Comparison of ENCODE assay signal across 8 cellular contexts in genomic region chr3:148075829-148076716, GRCh38.
A peak's percentile ranks its signal among the peaks of the same experiment; 100 is the strongest.
DNase-seq lines count a peak whose midpoint lies in the region; ATAC-seq, FAIRE-seq and TF ChIP-seq lines count a peak whose summit lies in the region.

No MANE protein-coding gene starts in this region.

- CTCF ChIA-PET in endothelial cell of umbilical vein (lab: Charles Lee): interaction anchor here (0.6 to 4.6 kb wide), 35 partner anchors 8 to 1259 kb away, joined by 3 to 74 read pairs (median 5); no protein-coding TSS in a partner anchor

- H3K9me2 ChIP-seq in GM23248 (ENCODE audit: insufficient read depth): no peaks in the 10 kb centered on the region

- H3F3A ChIP-seq in GM23248 (ENCODE audit: insufficient read depth): 0 out of 2 replicates have a peak, but pooled peaks cover 5% of the 10 kb centered on the region

- in situ Hi-C loops in GM23248 (cut with MboI): loop anchor here (10.0 kb wide), 1 partner anchor 1251 kb away; no protein-coding TSS in a partner anchor

- H3K27me3 ChIP-seq in ACC112 (ENCODE audit: insufficient read depth, low read length) (no peaks in the 10 kb centered on the region), GM23248 (replicated peaks; ENCODE audit: insufficient read depth) (no peaks in the 10 kb centered on the region), NT2/D1 (ENCODE audit: insufficient read depth, insufficient read length) (no peaks in the 10 kb centered on the region), endothelial cell of umbilical vein (ENCODE audit: control insufficient read depth in 2 of 2, insufficient read depth in 2 of 2, low read length in 2 of 2) (no peaks in the 10 kb centered on the region)

- WGBS in GM23248 (ENCODE audit: low coverage in 1 of 2, low lambda C conversion rate in 2 of 2, missing lambda C conversion rate in 2 of 2), 2 experiments: 48 to 49% methylated on average over 5 of the region's 5 CpGs

- no peak overlapping the region for H3K4me3 Mint-ChIP-seq in osteocyte (ENCODE audit: unreplicated experiment)
- no peak overlapping the region for H3K4me3 Mint-ChIP-seq in natural killer cell treated with Interleukin-12 subunit alpha and Interleukin-12 subunit beta and Interleukin-15 and Interleukin-18, amount 100 ng/mL, for 72 hours

- POLR2A ChIA-PET in endothelial cell of umbilical vein (lab: Charles Lee): no interaction called here

- no peak for TF ChIP-seq POLR2A in endothelial cell of umbilical vein (IDR thresholded peaks at IDR 0.05; ENCODE audit: low read depth, low read length)

- H3K4me3 ChIP-seq in ACC112 (ENCODE audit: low read depth, low read length) (no peak overlapping the region), GM23248 (no peak overlapping the region), NT2/D1 (ENCODE audit: insufficient read length, low read depth) (no peak overlapping the region), endothelial cell of umbilical vein (replicated peaks in 1 of 3; ENCODE audit: insufficient read depth in 1 of 3, low read depth in 1 of 3, low read length in 3 of 3) (no peak overlapping the region)

- no peak overlapping the region for H3K27ac Mint-ChIP-seq in osteocyte (ENCODE audit: unreplicated experiment)
- no peak overlapping the region for H3K27ac Mint-ChIP-seq in natural killer cell treated with Interleukin-12 subunit alpha and Interleukin-12 subunit beta and Interleukin-15 and Interleukin-18, amount 100 ng/mL, for 72 hours

- no peak for ATAC-seq in natural killer cell treated with Interleukin-12 subunit alpha and Interleukin-12 subunit beta and Interleukin-15 and Interleukin-18, amount 100 ng/mL, for 72 hours
- no peak for ATAC-seq in HG02642 (IDR thresholded peaks at IDR 0.05; ENCODE audit: poor library complexity, unreplicated experiment)
- ATAC-seq in GM19395 (IDR thresholded peaks at IDR 0.05; ENCODE audit: unreplicated experiment): no peak

- dilution Hi-C loops in endothelial cell of umbilical vein (cut with MboI; ENCODE audit: extremely low pct_ligation_motif_present, low sequenced_read_pairs): no loop called here

- H3K27me3 Mint-ChIP-seq in osteocyte (ENCODE audit: unreplicated experiment): no peaks in the 10 kb centered on the region
- H3K27me3 Mint-ChIP-seq in natural killer cell treated with Interleukin-12 subunit alpha and Interleukin-12 subunit beta and Interleukin-15 and Interleukin-18, amount 100 ng/mL, for 72 hours: no peaks in the 10 kb centered on the region

- intact Hi-C loops in endothelial cell of umbilical vein (cut with micrococcal nuclease): loop anchor here (1.0 to 5.0 kb wide), 9 partner anchors 134 to 1435 kb away; no protein-coding TSS in a partner anchor

- no peaks in the 10 kb centered on the region for H3K36me3 ChIP-seq in ACC112 (ENCODE audit: insufficient read depth, low read length)
- H3K36me3 ChIP-seq in GM23248 (ENCODE audit: low read depth): no peaks in the 10 kb centered on the region
- H3K36me3 ChIP-seq in NT2/D1 (ENCODE audit: insufficient read depth, insufficient read length, low read length): no peaks in the 10 kb centered on the region
- H3K36me3 ChIP-seq in endothelial cell of umbilical vein (ENCODE audit: control insufficient read depth in 2 of 2, extremely low read depth in 1 of 2, insufficient read depth in 2 of 2, low read length in 2 of 2): no peaks in the 10 kb centered on the region

- H2AFZ ChIP-seq in ACC112 (ENCODE audit: low read length, unreplicated experiment) (peak overlapping the region; percentile 74), GM23248 (no peak overlapping the region), endothelial cell of umbilical vein (ENCODE audit: low read depth, low read length) (peak overlapping the region; percentile 38)

- BruUV-seq in endothelial cell of umbilical vein (replicated peaks; lab: Mats Ljungman, UMichigan): no TSS peak

- H3K9ac ChIP-seq in GM23248: no peak overlapping the region
- H3K9ac ChIP-seq in NT2/D1 (ENCODE audit: insufficient read length, low read depth): no peak overlapping the region
- H3K9ac ChIP-seq in endothelial cell of umbilical vein (replicated peaks; ENCODE audit: extremely low read depth, insufficient read depth, low read length): no peak overlapping the region

- H3K27ac ChIP-seq in ACC112 (ENCODE audit: low read depth, low read length) (no peak overlapping the region), GM23248 (no peak overlapping the region), endothelial cell of umbilical vein (ENCODE audit: insufficient read depth, low read depth, low read length) (no peak overlapping the region)

- H4K20me1 ChIP-seq in GM23248 (ENCODE audit: insufficient read depth) (no peaks in the 10 kb centered on the region), endothelial cell of umbilical vein (replicated peaks; ENCODE audit: control insufficient read depth, extremely low read depth, insufficient read depth, low read length) (no peaks in the 10 kb centered on the region)

- peaks cover 21% of the 10 kb centered on the region for H3K4me1 Mint-ChIP-seq in osteocyte (ENCODE audit: unreplicated experiment)
- H3K4me1 Mint-ChIP-seq in natural killer cell treated with Interleukin-12 subunit alpha and Interleukin-12 subunit beta and Interleukin-15 and Interleukin-18, amount 100 ng/mL, for 72 hours (ENCODE audit: low read depth in 2 of 2): no peaks in the 10 kb centered on the region

- no peaks in the 10 kb centered on the region for H3K9me3 ChIP-seq in GM23248 (ENCODE audit: low read depth)
- no peaks in the 10 kb centered on the region for H3K9me3 ChIP-seq in NT2/D1 (ENCODE audit: insufficient read depth, low read length)
- H3K9me3 ChIP-seq in endothelial cell of umbilical vein (replicated peaks; ENCODE audit: control insufficient read depth, insufficient read depth, low read length): no peaks in the 10 kb centered on the region

- H3K36me3 Mint-ChIP-seq in osteocyte (ENCODE audit: unreplicated experiment): no peaks in the 10 kb centered on the region
- no peaks in the 10 kb centered on the region for H3K36me3 Mint-ChIP-seq in natural killer cell treated with Interleukin-12 subunit alpha and Interleukin-12 subunit beta and Interleukin-15 and Interleukin-18, amount 100 ng/mL, for 72 hours

- H3K9me3 Mint-ChIP-seq in osteocyte (ENCODE audit: unreplicated experiment): no peaks in the 10 kb centered on the region
- no peaks in the 10 kb centered on the region for H3K9me3 Mint-ChIP-seq in natural killer cell treated with Interleukin-12 subunit alpha and Interleukin-12 subunit beta and Interleukin-15 and Interleukin-18, amount 100 ng/mL, for 72 hours

- H3K4me1 ChIP-seq in ACC112 (ENCODE audit: control insufficient read depth, insufficient read depth, low read length, unreplicated experiment) (peaks cover 10% of the 10 kb centered on the region), GM23248 (ENCODE audit: insufficient read depth) (peaks cover 16% of the 10 kb centered on the region), NT2/D1 (ENCODE audit: insufficient read depth, insufficient read length) (no peaks in the 10 kb centered on the region), endothelial cell of umbilical vein (ENCODE audit: control insufficient read depth, extremely low read depth, insufficient read depth, low read length) (no peaks in the 10 kb centered on the region)

- H3K79me2 ChIP-seq in ACC112 (ENCODE audit: control insufficient read depth, insufficient read depth, low read length, unreplicated experiment): no peaks in the 10 kb centered on the region
- H3K79me2 ChIP-seq in GM23248 (ENCODE audit: insufficient read depth): no peaks in the 10 kb centered on the region
- H3K79me2 ChIP-seq in endothelial cell of umbilical vein (ENCODE audit: control insufficient read depth, insufficient read depth, low read length): no peaks in the 10 kb centered on the region

- TF ChIP-seq CTCF in endothelial cell of umbilical vein (IDR thresholded peaks at IDR 0.05; ENCODE audit: extremely low read depth in 1 of 2, insufficient read depth in 1 of 2, low read depth in 1 of 2, low read length in 2 of 2) (peak; percentile 67 to 78), osteocyte (IDR thresholded peaks at IDR 0.05) (peak; percentile 93)

- no peak for FAIRE-seq in endothelial cell of umbilical vein (lab: Jason Lieb, UNC)

- H3K9me1 ChIP-seq in endothelial cell of umbilical vein (replicated peaks; ENCODE audit: control insufficient read depth, extremely low read depth, insufficient read depth, low read length): no peaks in the 10 kb centered on the region

- H3K4me2 ChIP-seq in GM23248 (ENCODE audit: unreplicated experiment) (no peak overlapping the region), endothelial cell of umbilical vein (ENCODE audit: insufficient read depth, low read length) (no peak overlapping the region)

- DNase-seq in GM23248 (peak; percentile 77), NT2/D1 (ENCODE audit: low read depth, low spot score) (peak; percentile 36), endothelial cell of umbilical vein (ENCODE audit: low read depth, low spot score) (peak; percentile 71), osteocyte (ENCODE audit: extremely low spot score, unreplicated experiment) (no peak)
- no peak for DNase-seq in natural killer cell treated with Interleukin-12 subunit alpha and Interleukin-12 subunit beta and Interleukin-15 and Interleukin-18, amount 100 ng/mL, for 72 hours (ENCODE audit: low spot score)

TF ChIP-seq in endothelial cell of umbilical vein, 7 proteins besides CTCF, POLR2A, EP300 and RAD21:
- TF ChIP-seq POLR2AphosphoS5 (IDR thresholded peaks at IDR 0.05; ENCODE audit: insufficient read depth, low read depth, low read length) (no peak), MYC (IDR thresholded peaks at IDR 0.05; ENCODE audit: low read depth, low read length) (no peak), JUN (IDR thresholded peaks at IDR 0.05; ENCODE audit: borderline replicate concordance, insufficient read depth, insufficient read length, low read depth) (no peak), EZH2 (IDR thresholded peaks at IDR 0.05; ENCODE audit: borderline replicate concordance, low read depth, low read length, severe bottlenecking) (no peak), FOS (IDR thresholded peaks at IDR 0.05; ENCODE audit: borderline replicate concordance, insufficient read depth, low read length) (no peak), GATA2 (IDR thresholded peaks at IDR 0.05; ENCODE audit: insufficient read depth, insufficient read length, low read depth, low read length) (no peak)
- TF ChIP-seq, protein P1, sequence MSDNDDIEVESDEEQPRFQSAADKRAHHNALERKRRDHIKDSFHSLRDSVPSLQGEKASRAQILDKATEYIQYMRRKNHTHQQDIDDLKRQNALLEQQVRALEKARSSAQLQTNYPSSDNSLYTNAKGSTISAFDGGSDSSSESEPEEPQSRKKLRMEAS (IDR thresholded peaks at IDR 0.05; ENCODE audit: insufficient read depth, insufficient read length): no peak

Comparison
In these comparisons a context has a peak if more than half of its experiments do, and no peak if none do; other contexts are left out.
1. DNase-seq: peak in GM23248 (single experiment), NT2/D1 (single experiment) and endothelial cell of umbilical vein (single experiment); none in osteocyte (single experiment) and natural killer cell treated with Interleukin-12 subunit alpha and Interleukin-12 subunit beta and Interleukin-15 and Interleukin-18, amount 100 ng/mL, for 72 hours (single experiment).